In genomic region chr10:91614254-91614624, GRCh38 we compare ENCODE assay signal across 13 cellular contexts. TPM values are rescaled to one million over a fixed set of nuclear protein-coding genes. Genes with fewer than 3 reads are reported as not detected.
A peak's percentile ranks its signal among the peaks of the same experiment; 100 is the strongest.
DNase-seq lines count a peak whose midpoint lies in the region; ATAC-seq and TF ChIP-seq lines count a peak whose summit lies in the region.
"Had no signal": no experiment of that assay in that cellular context is flagged by ENCODE, and none has a peak within 500 bp of the region (broad histone marks: within the 10 kb centered on the region; RNA-seq: fewer than 3 reads in every experiment).

No MANE protein-coding gene starts in this region.

- no peak overlapping the region for H2BK120ac ChIP-seq in mesendoderm (ENCODE audit: low read depth, low read length)

- H2AK5ac ChIP-seq in mesendoderm (ENCODE audit: low read length): no peak overlapping the region

- no peak overlapping the region for H2BK5ac ChIP-seq in mesendoderm (ENCODE audit: low read length)

- H3K56ac ChIP-seq in mesendoderm (ENCODE audit: low read length): no peak overlapping the region

- H3K27ac Mint-ChIP-seq in WTC11: no peak overlapping the region
- H3K27ac Mint-ChIP-seq in activated CD4-positive, alpha-beta memory T cell treated with anti-CD3 and anti-CD28 coated beads, Interleukin-2, amount 10 ng/mL, durations not matched to agents 7 days and 5 days: no peak overlapping the region
- H3K27ac Mint-ChIP-seq: CD4-positive, CD25-positive, alpha-beta regulatory T cell; type B pancreatic cell had no signal

- ATAC-seq in psoas muscle (no peak), WTC11 (no peak), HG03469 (IDR thresholded peaks at IDR 0.05; ENCODE audit: unreplicated experiment) (no peak)

- intact Hi-C loops in esophagus squamous epithelium (cut with DNase I): no loop called here
- intact Hi-C loops in psoas muscle (cut with DNase I): no loop called here

- no peak overlapping the region for H3K23ac ChIP-seq in mesendoderm (ENCODE audit: low read length)

- no peaks in the 10 kb centered on the region for H3K27me3 ChIP-seq in BJ (ENCODE audit: control insufficient read depth, insufficient read depth, low read length)
- H3K27me3 ChIP-seq in SJCRH30: no peaks in the 10 kb centered on the region
- no peaks in the 10 kb centered on the region for H3K27me3 ChIP-seq in esophagus squamous epithelium
- H3K27me3 ChIP-seq in psoas muscle (ENCODE audit: insufficient read depth in 3 of 3, low read length in 2 of 3): no peaks in the 10 kb centered on the region
- H3K27me3 ChIP-seq in mesendoderm (ENCODE audit: insufficient read depth, low read length, poor library complexity): no peaks in the 10 kb centered on the region

- H3K4me3 Mint-ChIP-seq in WTC11: no peak overlapping the region
- H3K4me3 Mint-ChIP-seq in activated CD4-positive, alpha-beta memory T cell treated with anti-CD3 and anti-CD28 coated beads, Interleukin-2, amount 10 ng/mL, durations not matched to agents 7 days and 5 days: no peak overlapping the region
- H3K4me3 Mint-ChIP-seq: CD4-positive, CD25-positive, alpha-beta regulatory T cell; type B pancreatic cell had no signal

- POLR2A ChIA-PET in BJ (lab: Charles Lee) (interaction anchor here (1.0 to 1.3 kb wide), 3 partner anchors 10 to 19 kb away, joined by 3 read pairs; no protein-coding TSS in a partner anchor), WTC11 (lab: Charles Lee) (no interaction called here)
- POLR2A ChIA-PET in activated CD4-positive, alpha-beta memory T cell treated with anti-CD3 and anti-CD28 coated beads, Interleukin-2, amount 10 ng/mL, durations not matched to agents 7 days and 5 days (lab: Charles Lee): no interaction called here

- no peak overlapping the region for H4K5ac ChIP-seq in mesendoderm (ENCODE audit: low read length)

- no peak overlapping the region for H2BK15ac ChIP-seq in mesendoderm (replicated peaks; ENCODE audit: low read depth)

- CTCF ChIA-PET in BJ (lab: Yijun Ruan, JAX) (interaction anchor here (0.9 to 2.5 kb wide), 8 partner anchors 10 to 120 kb away, joined by 3 to 11 read pairs (median 5); partner anchors contain the start of gene PPP1R3C), WTC11 (lab: Charles Lee) (no interaction called here)
- CTCF ChIA-PET in activated CD4-positive, alpha-beta memory T cell treated with anti-CD3 and anti-CD28 coated beads, Interleukin-2, amount 10 ng/mL, durations not matched to agents 7 days and 5 days (lab: Charles Lee): no interaction called here

- no peaks in the 10 kb centered on the region for H3K27me3 Mint-ChIP-seq in WTC11 (ENCODE audit: low read depth)
- H3K27me3 Mint-ChIP-seq in activated CD4-positive, alpha-beta memory T cell treated with anti-CD3 and anti-CD28 coated beads, Interleukin-2, amount 10 ng/mL, durations not matched to agents 7 days and 5 days: peaks cover 10% of the 10 kb centered on the region
- H3K27me3 Mint-ChIP-seq: type B pancreatic cell had no signal

- no peaks in the 10 kb centered on the region for H3K79me2 ChIP-seq in mesendoderm (ENCODE audit: control insufficient read depth, insufficient read depth, low read length)

- H3K27ac ChIP-seq in SJCRH30: peak overlapping the region; percentile 68
- H3K27ac ChIP-seq in esophagus squamous epithelium: peak overlapping the region; percentile 14 to 85 (median 76)
- H3K27ac ChIP-seq in psoas muscle: peak overlapping the region; percentile 94
- no peak overlapping the region for H3K27ac ChIP-seq in mesendoderm (ENCODE audit: low read depth, low read length)

- no peaks in the 10 kb centered on the region for H3K9me3 Mint-ChIP-seq in WTC11
- H3K9me3 Mint-ChIP-seq in activated CD4-positive, alpha-beta memory T cell treated with anti-CD3 and anti-CD28 coated beads, Interleukin-2, amount 10 ng/mL, durations not matched to agents 7 days and 5 days: no peaks in the 10 kb centered on the region
- H3K9me3 Mint-ChIP-seq: CD4-positive, CD25-positive, alpha-beta regulatory T cell had no signal

- no peak overlapping the region for H3K18ac ChIP-seq in mesendoderm (ENCODE audit: low read length)

- DNase-seq in BJ (ENCODE audit: low read depth): peak; percentile 91
- no peak for DNase-seq in SJCRH30
- DNase-seq in esophagus squamous epithelium (lab: John Stamatoyannopoulos, UW): no peak
- DNase-seq in psoas muscle: no peak
- DNase-seq in mesendoderm: no peak
- DNase-seq in WTC11 (ENCODE audit: low spot score): no peak
- no peak for DNase-seq in activated CD4-positive, alpha-beta memory T cell treated with anti-CD3 and anti-CD28 coated beads, Interleukin-2, amount 10 ng/mL, durations not matched to agents 7 days and 5 days
- DNase-seq: activated CD8-positive, alpha-beta memory T cell treated with anti-CD3 and anti-CD28 coated beads, Interleukin-2, amount 50 U/mL, for 4 hours; CD4-positive, CD25-positive, alpha-beta regulatory T cell; KBM-7; T-helper 9 cell had no signal

- H3K4me1 ChIP-seq in SJCRH30 (peaks cover 14% of the 10 kb centered on the region), esophagus squamous epithelium (peaks cover 9 to 35% (median 9%) of the 10 kb centered on the region in 3 donors), psoas muscle (peaks cover 50% of the 10 kb centered on the region), mesendoderm (ENCODE audit: control insufficient read depth, low read depth, low read length) (no peaks in the 10 kb centered on the region)

- H4K8ac ChIP-seq in mesendoderm (ENCODE audit: low read depth, low read length): no peak overlapping the region

- H3K79me1 ChIP-seq in mesendoderm (ENCODE audit: low read length): no peaks in the 10 kb centered on the region

- H3K36me3 Mint-ChIP-seq in WTC11: no peaks in the 10 kb centered on the region
- H3K36me3 Mint-ChIP-seq in activated CD4-positive, alpha-beta memory T cell treated with anti-CD3 and anti-CD28 coated beads, Interleukin-2, amount 10 ng/mL, durations not matched to agents 7 days and 5 days (ENCODE audit: low read depth): no peaks in the 10 kb centered on the region
- H3K36me3 Mint-ChIP-seq: CD4-positive, CD25-positive, alpha-beta regulatory T cell; type B pancreatic cell had no signal

- no peak overlapping the region for H3K4ac ChIP-seq in mesendoderm (ENCODE audit: low read depth, low read length)

- H3K9ac ChIP-seq in mesendoderm (ENCODE audit: low read length): no peak overlapping the region

- no peak for TF ChIP-seq POLR2A in esophagus squamous epithelium (IDR thresholded peaks at IDR 0.05)

- H3K4me3 ChIP-seq in BJ (ENCODE audit: low read depth, low read length): no peak overlapping the region
- H3K4me3 ChIP-seq in SJCRH30: no peak overlapping the region
- H3K4me3 ChIP-seq in esophagus squamous epithelium: no peak overlapping the region
- H3K4me3 ChIP-seq in psoas muscle: peak overlapping the region; percentile 33
- no peak overlapping the region for H3K4me3 ChIP-seq in mesendoderm (ENCODE audit: low read length)

- TF ChIP-seq CTCF in BJ (IDR thresholded peaks at IDR 0.05; ENCODE audit: insufficient read depth, low read depth, low read length) (no peak), esophagus squamous epithelium (IDR thresholded peaks at IDR 0.05) (no peak), psoas muscle (IDR thresholded peaks at IDR 0.05) (no peak), WTC11 (IDR thresholded peaks at IDR 0.05) (no peak)

- no peaks in the 10 kb centered on the region for H3K4me1 Mint-ChIP-seq in WTC11
- H3K4me1 Mint-ChIP-seq in activated CD4-positive, alpha-beta memory T cell treated with anti-CD3 and anti-CD28 coated beads, Interleukin-2, amount 10 ng/mL, durations not matched to agents 7 days and 5 days: no peaks in the 10 kb centered on the region
- H3K4me1 Mint-ChIP-seq: CD4-positive, CD25-positive, alpha-beta regulatory T cell had no signal

- WGBS in esophagus squamous epithelium, 2 donors: 64 to 68% methylated on average over 2 of the region's 2 CpGs
- WGBS in psoas muscle, 3 donors: 20 to 46% (median 22%) methylated on average over 2 of the region's 2 CpGs
- WGBS in mesendoderm (ENCODE audit: extremely low coverage, insufficient coverage, low lambda C conversion rate): no CpG with 5 or more reads among the region's 2 CpGs

- no peaks in the 10 kb centered on the region for H3K9me3 ChIP-seq in SJCRH30 (replicated peaks)
- no peaks in the 10 kb centered on the region for H3K9me3 ChIP-seq in esophagus squamous epithelium
- no peaks in the 10 kb centered on the region for H3K9me3 ChIP-seq in psoas muscle

- no peaks in the 10 kb centered on the region for H3K36me3 ChIP-seq in BJ (ENCODE audit: control insufficient read depth, insufficient read depth, low read length)
- H3K36me3 ChIP-seq in SJCRH30: no peaks in the 10 kb centered on the region
- no peaks in the 10 kb centered on the region for H3K36me3 ChIP-seq in esophagus squamous epithelium
- no peaks in the 10 kb centered on the region for H3K36me3 ChIP-seq in psoas muscle (ENCODE audit: insufficient read depth in 1 of 2, low read depth in 1 of 2)
- H3K36me3 ChIP-seq in mesendoderm (ENCODE audit: control insufficient read depth, insufficient read depth, low read length): no peaks in the 10 kb centered on the region

- H3K4me2 ChIP-seq in mesendoderm (ENCODE audit: low read length): no peak overlapping the region

TF ChIP-seq in WTC11, 78 proteins besides CTCF, POLR2A, EP300 and RAD21 (continues in another document):
- TF ChIP-seq ZNF317 (CRISPR knock-in tag; IDR thresholded peaks at IDR 0.05; ENCODE audit: borderline replicate concordance, low read depth) (no peak), JAZF1 (CRISPR knock-in tag; IDR thresholded peaks at IDR 0.05) (no peak), ZNF232 (CRISPR knock-in tag; IDR thresholded peaks at IDR 0.05) (no peak), TCF7 (CRISPR knock-in tag; IDR thresholded peaks at IDR 0.05; ENCODE audit: low read depth) (no peak), GTF2I (CRISPR knock-in tag; conservative IDR thresholded peaks at IDR 0.05) (no peak), PRRX2 (CRISPR knock-in tag; IDR thresholded peaks at IDR 0.05) (no peak), USF2 (CRISPR knock-in tag; IDR thresholded peaks at IDR 0.05) (no peak)

RNA-seq across cellular contexts. Expression of gene PPP1R3C, which starts 18.6 kb away (rescaled TPM):
- polyA plus RNA-seq in BJ (2011; rRNA removed): 33.4 and 53.4 TPM in 2 replicates
- 44.4 and 56.2 TPM in 2 replicates for polyA minus RNA-seq in BJ (2011; rRNA and poly(A)+ RNA removed)
- 5.7 and 5.9 TPM in 2 replicates for total RNA-seq in SJCRH30 (2014; rRNA removed; shearing (Covaris generic))
- 10 to 100 TPM in 3 of 4 donors, 1 to 10 TPM in 1; 8.8 to 70.8 (median 47.9) TPM for total RNA-seq in esophagus squamous epithelium
- total RNA-seq in psoas muscle: 100 to 1,000 TPM in 3 of 4 donors, 10 to 100 TPM in 1; 89.6 to 359 (median 280) TPM
- polyA plus RNA-seq in psoas muscle: 100 to 1,000 TPM in 1 of 3 donors, 10 to 100 TPM in 2; 38.5 to 111 (median 59.1) TPM
- polyA plus RNA-seq in mesendoderm (2013, experiment 1 of 2): 0.42 TPM
- 0.49 TPM for polyA plus RNA-seq in mesendoderm (2013, experiment 2 of 2)
- 1.5 to 3.3 TPM (median 2.8 TPM) in 3 replicates for total RNA-seq in WTC11 (2021)
- under 1 TPM in 1 of 2 experiments, not detected in 1; 0.23 TPM for total RNA-seq in activated CD4-positive, alpha-beta memory T cell treated with anti-CD3 and anti-CD28 coated beads, Interleukin-2, amount 10 ng/mL, durations not matched to agents 7 days and 5 days
- total RNA-seq: CD4-positive, CD25-positive, alpha-beta regulatory T cell had no signal
- polyA plus RNA-seq: CD4-positive, CD25-positive, alpha-beta regulatory T cell had no signal
